Comparison of ENCODE assay signal across 20 cellular contexts in the genomic region with DNA sequence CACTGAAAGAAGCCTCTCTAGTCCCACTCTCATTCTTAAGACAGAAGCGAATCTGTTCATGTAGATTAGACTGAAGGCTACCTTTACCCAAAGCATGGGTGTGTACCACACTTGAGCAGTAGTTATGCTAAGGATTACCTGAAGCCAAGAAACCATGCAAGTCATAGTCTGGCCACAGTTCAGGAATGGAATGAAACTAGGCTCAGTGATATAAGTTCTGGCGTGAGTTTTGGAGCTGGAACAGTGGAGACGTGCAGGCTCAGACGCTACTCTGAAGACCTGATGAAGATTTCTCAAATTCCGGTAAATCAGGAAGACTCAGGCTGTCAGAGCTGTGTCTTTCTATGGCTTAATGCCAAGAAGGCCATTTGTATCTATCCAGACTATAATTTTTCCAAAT.
DNase-seq lines count a peak whose midpoint lies in the region; ATAC-seq, FAIRE-seq and TF ChIP-seq lines count a peak whose summit lies in the region.
"Had no signal": no experiment of that assay in that cellular context is flagged by ENCODE, and none has a peak within 500 bp of the region (broad histone marks: within the 10 kb centered on the region; RNA-seq: fewer than 3 reads in every experiment).

No MANE protein-coding gene starts in this region.

- no peaks in the 10 kb centered on the region for H3K9me1 ChIP-seq in keratinocyte (ENCODE audit: control insufficient read depth, extremely low read depth, insufficient read depth, low read length)

- DNase-seq in epithelial cell of esophagus (ENCODE audit: low read depth): peak; percentile 52
- no peak for DNase-seq in keratinocyte (ENCODE audit: low read depth, low spot score)
- no peak for DNase-seq in smooth muscle cell (lab: John Stamatoyannopoulos, UW; ENCODE audit: unreplicated experiment)
- DNase-seq in cortex of kidney (lab: John Stamatoyannopoulos, UW): no peak
- no peak for DNase-seq in NCI-H446 treated with DMSO at 0.1 percent for 48 hours (lab: John Stamatoyannopoulos, UW)
- DNase-seq in activated naive CD8-positive, alpha-beta T cell treated with anti-CD3 and anti-CD28 coated beads for 36 hours: no peak
- DNase-seq: AML-193; Caco-2; CD4-positive, alpha-beta T cell; HFFc6 had no signal

- H3K27me3 ChIP-seq in keratinocyte (ENCODE audit: control insufficient read depth, extremely low read depth, insufficient read depth, low read length) (no peaks in the 10 kb centered on the region), smooth muscle cell (ENCODE audit: low read depth) (no peaks in the 10 kb centered on the region)

- H3K4me1 ChIP-seq in keratinocyte (ENCODE audit: control insufficient read depth, extremely low read depth, insufficient read depth, low read length): no peaks in the 10 kb centered on the region
- H3K4me1 ChIP-seq in smooth muscle cell (ENCODE audit: low read depth): peaks cover 16% of the 10 kb centered on the region
- H3K4me1 ChIP-seq: A549, Caco-2 had no signal

- H3K27ac Mint-ChIP-seq in brain: peak overlapping the region in 4 of 5 experiments; percentile 27 to 81 (median 58)
- no peak overlapping the region for H3K27ac Mint-ChIP-seq in activated naive CD8-positive, alpha-beta T cell treated with anti-CD3 and anti-CD28 coated beads for 36 hours
- H3K27ac Mint-ChIP-seq: CD4-positive, alpha-beta T cell; HFFc6 had no signal

- no peak overlapping the region for H3K4me3 ChIP-seq in epithelial cell of esophagus (ENCODE audit: low read length)
- no peak overlapping the region for H3K4me3 ChIP-seq in keratinocyte (ENCODE audit: control insufficient read depth in 2 of 3, extremely low read depth in 1 of 3, insufficient read depth in 2 of 3, low read depth in 1 of 3, low read length in 3 of 3)
- H3K4me3 ChIP-seq in smooth muscle cell: no peak overlapping the region
- H3K4me3 ChIP-seq: A549 had no signal

- H3K27me3 Mint-ChIP-seq in brain: peaks cover 3% of the 10 kb centered on the region
- H3K27me3 Mint-ChIP-seq in activated naive CD8-positive, alpha-beta T cell treated with anti-CD3 and anti-CD28 coated beads for 36 hours: no peaks in the 10 kb centered on the region
- H3K27me3 Mint-ChIP-seq: CD4-positive, alpha-beta T cell had no signal

- dilution Hi-C loops in keratinocyte (cut with MboI; ENCODE audit: extremely low pct_ligation_motif_present, low sequenced_read_pairs): no loop called here

- no peak for ATAC-seq in HG03571 (IDR thresholded peaks at IDR 0.05; ENCODE audit: unreplicated experiment)
- ATAC-seq: A549, HCT116 had no signal

- peaks cover 20 to 29% (median 24%) of the 10 kb centered on the region in 5 experiments for H3K9me3 Mint-ChIP-seq in brain
- H3K9me3 Mint-ChIP-seq in activated naive CD8-positive, alpha-beta T cell treated with anti-CD3 and anti-CD28 coated beads for 36 hours: peaks cover 7% of the 10 kb centered on the region

- peaks cover 54% of the 10 kb centered on the region for H3K4me1 Mint-ChIP-seq in brain
- H3K4me1 Mint-ChIP-seq in activated naive CD8-positive, alpha-beta T cell treated with anti-CD3 and anti-CD28 coated beads for 36 hours: no peaks in the 10 kb centered on the region

- H3K79me2 ChIP-seq in keratinocyte (ENCODE audit: control insufficient read depth, insufficient read depth, low read length) (no peaks in the 10 kb centered on the region), smooth muscle cell (ENCODE audit: low read depth) (no peaks in the 10 kb centered on the region)

- no peaks in the 10 kb centered on the region for H3K9me3 ChIP-seq in keratinocyte (ENCODE audit: control insufficient read depth, low read depth, low read length)
- no peaks in the 10 kb centered on the region for H3K9me3 ChIP-seq in smooth muscle cell (replicated peaks; ENCODE audit: low read depth)

- H2AFZ ChIP-seq in keratinocyte (ENCODE audit: control insufficient read depth, low read length) (peak overlapping the region; percentile 4), smooth muscle cell (ENCODE audit: low read depth) (peak overlapping the region; percentile 63)

- peaks cover 13% of the 10 kb centered on the region for H3K36me3 Mint-ChIP-seq in brain
- no peaks in the 10 kb centered on the region for H3K36me3 Mint-ChIP-seq in activated naive CD8-positive, alpha-beta T cell treated with anti-CD3 and anti-CD28 coated beads for 36 hours

- H3K27ac ChIP-seq in keratinocyte (ENCODE audit: control insufficient read depth, insufficient read depth, low read length) (no peak overlapping the region), smooth muscle cell (ENCODE audit: low read depth) (no peak overlapping the region)
- H3K27ac ChIP-seq: A549, C4-2B had no signal

- H3K9ac ChIP-seq in keratinocyte (ENCODE audit: control insufficient read depth, extremely low read depth, insufficient read depth, low read length): no peak overlapping the region
- no peak overlapping the region for H3K9ac ChIP-seq in smooth muscle cell (ENCODE audit: low read depth)

- no peak overlapping the region for H3K4me3 Mint-ChIP-seq in brain
- no peak overlapping the region for H3K4me3 Mint-ChIP-seq in activated naive CD8-positive, alpha-beta T cell treated with anti-CD3 and anti-CD28 coated beads for 36 hours
- H3K4me3 Mint-ChIP-seq: CD4-positive, alpha-beta T cell; HFFc6 had no signal

- no peak for TF ChIP-seq CTCF in brain (conservative IDR thresholded peaks at IDR 0.05)
- no peak for TF ChIP-seq CTCF in epithelial cell of esophagus (IDR thresholded peaks at IDR 0.05; ENCODE audit: insufficient read depth, low read depth, low read length, missing control alignments)
- TF ChIP-seq CTCF in keratinocyte (optimal IDR thresholded peaks at IDR 0.05 in 1 of 3, IDR thresholded peaks at IDR 0.05 in 1 of 3, conservative IDR thresholded peaks at IDR 0.05 in 1 of 3; ENCODE audit: extremely low read depth in 1 of 3, insufficient read depth in 2 of 3, low read length in 3 of 3): no peak
- TF ChIP-seq CTCF in smooth muscle cell (IDR thresholded peaks at IDR 0.05; ENCODE audit: borderline replicate concordance, insufficient read depth, poor library complexity, severe bottlenecking): no peak

- no peaks in the 10 kb centered on the region for H4K20me1 ChIP-seq in keratinocyte (ENCODE audit: control insufficient read depth, extremely low read depth, insufficient read depth, low read length)
- no peaks in the 10 kb centered on the region for H4K20me1 ChIP-seq in smooth muscle cell (ENCODE audit: low read depth)

- no peaks in the 10 kb centered on the region for H3F3A ChIP-seq in smooth muscle cell (ENCODE audit: low read depth)

- H3K36me3 ChIP-seq in keratinocyte (ENCODE audit: control insufficient read depth in 2 of 2, extremely low read depth in 1 of 2, insufficient read depth in 2 of 2, low read length in 2 of 2) (no peaks in the 10 kb centered on the region), smooth muscle cell (ENCODE audit: low read depth) (no peaks in the 10 kb centered on the region)

- FAIRE-seq in keratinocyte (lab: Jason Lieb, UNC): peak; percentile 36
- FAIRE-seq: A549, D721Med, G401.6, GM12891, GM19239, H54 had no signal

- whole genome bisulfite sequencing in smooth muscle cell (ENCODE audit: low lambda C conversion rate): 99% methylated on average over 5 of the region's 5 CpGs

- H3K4me2 ChIP-seq in keratinocyte (ENCODE audit: control insufficient read depth, extremely low read depth, insufficient read depth, low read depth, low read length) (no peak overlapping the region), smooth muscle cell (no peak overlapping the region)
- H3K4me2 ChIP-seq: A549 had no signal
